In genomic region chr12:20398720-20399119, GRCh38 we compare ENCODE assay signal across 22 cellular contexts. TPM values are rescaled to one million over a fixed set of nuclear protein-coding genes. Genes with fewer than 3 reads are reported as not detected.
"Had no signal": no experiment of that assay in that cellular context is flagged by ENCODE, and none has a peak within 500 bp of the region (broad histone marks: within the 10 kb centered on the region; RNA-seq: fewer than 3 reads in every experiment).

No MANE protein-coding gene starts in this region.

- H3K4me3 Mint-ChIP-seq: activated CD8-positive, alpha-beta T cell treated with anti-CD3 and anti-CD28 coated beads, Interleukin-2, amount 10 ng/mL, durations not matched to agents 7 days and 5 days; activated naive CD4-positive, alpha-beta T cell treated with anti-CD3 and anti-CD28 coated beads, Interleukin-2, amount 50 U/mL, for 24 hours; memory B cell; naive thymus-derived CD8-positive, alpha-beta T cell; WTC11 had no signal

- H3K4me1 Mint-ChIP-seq: activated naive CD4-positive, alpha-beta T cell treated with anti-CD3 and anti-CD28 coated beads, Interleukin-2, amount 50 U/mL, for 24 hours; memory B cell had no signal

- H3K9me3 Mint-ChIP-seq: naive thymus-derived CD8-positive, alpha-beta T cell; WTC11 had no signal

- DNase-seq: activated CD4-positive, alpha-beta T cell treated with anti-CD3 and anti-CD28 coated beads for 48 hours; activated CD8-positive, alpha-beta memory T cell treated with anti-CD3 and anti-CD28 coated beads, Interleukin-2, amount 50 U/mL, for 4 hours; activated CD8-positive, alpha-beta T cell treated with anti-CD3 and anti-CD28 coated beads, Interleukin-2, amount 10 ng/mL, durations not matched to agents 7 days and 5 days; activated effector memory CD4-positive, alpha-beta T cell treated with anti-CD3 and anti-CD28 coated beads, Interleukin-2, amount 50 U/mL, for 16 hours; activated T-cell treated with anti-CD3 and anti-CD28 coated beads, Interleukin-2, amount 50 U/mL, for 48 hours; amygdala; body of pancreas; caudate nucleus; hippocampal formation; kidney; left ventricle myocardium superior; naive thymus-derived CD8-positive, alpha-beta T cell; posterior cingulate gyrus; retina; stimulated activated CD4-positive, alpha-beta T cell treated with anti-CD3 and anti-CD28 coated beads, Interleukin-15, amount 100 ng/mL, for 24 hours; stimulated activated CD4-positive, alpha-beta T cell treated with anti-CD3 and anti-CD28 coated beads, Interleukin-4, amount 100 ng/mL, for 1 hour; stimulated activated naive CD4-positive, alpha-beta T cell treated with Interleukin-2 at 50 U/mL for 16 hours; trophoblast cell had no signal

- H3K27me3 Mint-ChIP-seq: activated naive CD4-positive, alpha-beta T cell treated with anti-CD3 and anti-CD28 coated beads, Interleukin-2, amount 50 U/mL, for 24 hours; memory B cell; naive thymus-derived CD8-positive, alpha-beta T cell had no signal

- H3K27ac Mint-ChIP-seq: activated CD8-positive, alpha-beta T cell treated with anti-CD3 and anti-CD28 coated beads, Interleukin-2, amount 10 ng/mL, durations not matched to agents 7 days and 5 days; activated naive CD4-positive, alpha-beta T cell treated with anti-CD3 and anti-CD28 coated beads, Interleukin-2, amount 50 U/mL, for 24 hours; memory B cell; naive thymus-derived CD8-positive, alpha-beta T cell; WTC11 had no signal

- ATAC-seq: activated CD8-positive, alpha-beta T cell treated with anti-CD3 and anti-CD28 coated beads, Interleukin-2, amount 10 ng/mL, durations not matched to agents 7 days and 5 days; body of pancreas; esophagus mucosa; left ventricle myocardium superior; naive thymus-derived CD8-positive, alpha-beta T cell; WTC11 had no signal

- H3K36me3 Mint-ChIP-seq: activated naive CD4-positive, alpha-beta T cell treated with anti-CD3 and anti-CD28 coated beads, Interleukin-2, amount 50 U/mL, for 24 hours; naive thymus-derived CD8-positive, alpha-beta T cell; WTC11 had no signal

RNA-seq across cellular contexts. Expression of gene PDE3A, which starts 30.4 kb away (rescaled TPM):
- total RNA-seq: activated CD8-positive, alpha-beta T cell treated with anti-CD3 and anti-CD28 coated beads, Interleukin-2, amount 10 ng/mL, durations not matched to agents 7 days and 5 days; naive thymus-derived CD8-positive, alpha-beta T cell had no signal
